In genomic region chr1:27348861-27349783, GRCh38 we compare ENCODE assay signal across 8 cellular contexts. TPM values are rescaled to one million over a fixed set of nuclear protein-coding genes. Genes with fewer than 3 reads are reported as not detected.
DNase-seq lines count a peak whose midpoint lies in the region; ATAC-seq, FAIRE-seq and TF ChIP-seq lines count a peak whose summit lies in the region.

No MANE protein-coding gene starts in this region.

- peaks cover 2% of the 10 kb centered on the region for H3K9me3 ChIP-seq in iPS-18c (ENCODE audit: control insufficient read depth, insufficient read depth, low read length)
- no peaks in the 10 kb centered on the region for H3K9me3 ChIP-seq in small intestine (ENCODE audit: control insufficient read depth, low read depth)

- H3K4me3 ChIP-seq in astrocyte of the spinal cord (ENCODE audit: low read depth, low read length) (peak overlapping the region; percentile 24), iPS-18c (ENCODE audit: insufficient read depth, low read depth, low read length) (peak overlapping the region; percentile 58), small intestine (ENCODE audit: low read depth in 1 of 2, low read length in 2 of 2) (peak overlapping the region in 1 of 2 donors; percentile 45)

- H3K4me1 ChIP-seq in small intestine (ENCODE audit: control insufficient read depth in 2 of 2, insufficient read depth in 1 of 2, low read depth in 1 of 2, low read length in 1 of 2) = peaks cover 0 to 5% of the 10 kb centered on the region in 2 donors

- no peaks in the 10 kb centered on the region for H3K27me3 ChIP-seq in small intestine (ENCODE audit: control insufficient read depth in 2 of 2, insufficient read depth in 2 of 2, low read length in 2 of 2)

- 22 to 31% (median 27%) methylated on average over 44 to 51 of the region's 51 CpGs for WGBS in small intestine, 3 donors

- H3K36me3 ChIP-seq in small intestine (ENCODE audit: control insufficient read depth in 2 of 2, insufficient read depth in 2 of 2, low read length in 2 of 2) = no peaks in the 10 kb centered on the region

- in situ Hi-C loops in astrocyte of the spinal cord (cut with HindIII; ENCODE audit: low sequenced_read_pairs) = no loop called here

- peak; percentile 8 for DNase-seq in SIG-M5 treated with dmso at 0.1 percent for 504 hours (lab: John Stamatoyannopoulos, UW; ENCODE audit: unreplicated experiment)
- no peak for DNase-seq in SIG-M5 (lab: John Stamatoyannopoulos, UW)
- DNase-seq in NCI-H345 treated with DMSO at 0.1 percent for 48 hours (lab: John Stamatoyannopoulos, UW; ENCODE audit: unreplicated experiment) = peak; percentile 44
- DNase-seq in astrocyte of the spinal cord (ENCODE audit: low read depth, low spot score) = peak; percentile 41
- DNase-seq in small intestine = peak; percentile 66
- DNase-seq in T-helper 9 cell = no peak

- FAIRE-seq in small intestine (lab: Jason Lieb, UNC) = no peak

- no peak overlapping the region for H3K27ac ChIP-seq in small intestine (ENCODE audit: low read depth in 1 of 2, low read length in 1 of 2)

- no peak for ATAC-seq in HG02885 (IDR thresholded peaks at IDR 0.05; ENCODE audit: poor library complexity, unreplicated experiment)

- TF ChIP-seq CTCF in astrocyte of the spinal cord (IDR thresholded peaks at IDR 0.05; ENCODE audit: low read depth, low read length) = no peak

RNA-seq across cellular contexts. Expression of gene SYTL1, which starts 7.3 kb away (rescaled TPM):
- polyA plus RNA-seq in small intestine = 1 to 10 TPM; 2.5 to 9.5 (median 5.2) TPM

RNA-seq across cellular contexts. Expression of gene MAP3K6, which starts 17.6 kb away (rescaled TPM):
- 10 to 100 TPM in 1 of 3 donors, 1 to 10 TPM in 2; 1.6 to 19.4 (median 5.1) TPM for polyA plus RNA-seq in small intestine

RNA-seq across cellular contexts. Expression of gene FCN3, which starts 25.5 kb away (rescaled TPM):
- 1 to 10 TPM in 2 of 3 donors, under 1 TPM in 1; 0.89 to 3.6 (median 1.6) TPM for polyA plus RNA-seq in small intestine

RNA-seq across cellular contexts. Expression of gene TMEM222, which starts 27.2 kb away (rescaled TPM):
- 10 to 100 TPM; 30.3 to 51.7 (median 32.4) TPM for polyA plus RNA-seq in small intestine

RNA-seq across cellular contexts. Expression of gene CD164L2, which starts 34.0 kb away (rescaled TPM):
- under 1 TPM in 1 of 3 donors, not detected in 2; 0.04 TPM for polyA plus RNA-seq in small intestine

Comparison
In these comparisons a context has a peak if more than half of its experiments do, and no peak if none do; other contexts are left out.
1. DNase-seq: peak in SIG-M5 treated with dmso at 0.1 percent for 504 hours (single experiment), NCI-H345 treated with DMSO at 0.1 percent for 48 hours (single experiment), astrocyte of the spinal cord (single experiment) and small intestine (single experiment); none in SIG-M5 (single experiment) and T-helper 9 cell (single experiment).